In genomic region chr11:60951611-60951908, GRCh38 we compare ENCODE assay signal across 9 cellular contexts. TPM values are rescaled to one million over a fixed set of nuclear protein-coding genes. Genes with fewer than 3 reads are reported as not detected.
DNase-seq lines count a peak whose midpoint lies in the region; ATAC-seq and TF ChIP-seq lines count a peak whose summit lies in the region.
"Had no signal": no experiment of that assay in that cellular context is flagged by ENCODE, and none has a peak within 500 bp of the region (broad histone marks: within the 10 kb centered on the region; RNA-seq: fewer than 3 reads in every experiment).

No MANE protein-coding gene starts in this region.

- H3F3A ChIP-seq in GM23338 (replicated peaks; ENCODE audit: low read depth), result peaks cover 8% of the 10 kb centered on the region

- peak; percentile 41 for ATAC-seq in GM23338

- H3K27me3 ChIP-seq in GM23338 (ENCODE audit: insufficient read depth) (peaks cover 30% of the 10 kb centered on the region), iPS-18a (ENCODE audit: control insufficient read depth, insufficient read depth, low read length) (peaks cover 23% of the 10 kb centered on the region), skeletal muscle satellite cell (ENCODE audit: control insufficient read depth, insufficient read depth, low read length) (peaks cover 4% of the 10 kb centered on the region)

- peaks cover 40% of the 10 kb centered on the region for H3K4me1 Mint-ChIP-seq in GM23338
- H3K4me1 Mint-ChIP-seq in activated naive CD8-positive, alpha-beta T cell (ENCODE audit: low read depth), result peaks cover 32% of the 10 kb centered on the region

- no peaks in the 10 kb centered on the region for H3K36me3 Mint-ChIP-seq in GM23338 (ENCODE audit: low read depth)
- no peaks in the 10 kb centered on the region for H3K36me3 Mint-ChIP-seq in activated naive CD8-positive, alpha-beta T cell

- H3K27me3 Mint-ChIP-seq in GM23338 (ENCODE audit: insufficient read depth, low read depth, poor library complexity), result peaks cover 28% of the 10 kb centered on the region
- H3K27me3 Mint-ChIP-seq in activated naive CD8-positive, alpha-beta T cell, result no peaks in the 10 kb centered on the region

- TF ChIP-seq CTCF in GM23338 (conservative IDR thresholded peaks at IDR 0.05; ENCODE audit: low read depth in 2 of 2), result no peak

- intact Hi-C loops in posterior cingulate gyrus (cut with DNase I), result no loop called here

- no peaks in the 10 kb centered on the region for H4K20me1 ChIP-seq in GM23338 (replicated peaks; ENCODE audit: insufficient read depth)

- H3K27ac Mint-ChIP-seq in GM23338, result no peak overlapping the region
- peak overlapping the region; percentile 92 for H3K27ac Mint-ChIP-seq in activated naive CD8-positive, alpha-beta T cell

- H3K9me2 ChIP-seq in GM23338 (ENCODE audit: insufficient read depth), result no peaks in the 10 kb centered on the region

- peaks cover 6% of the 10 kb centered on the region; the same call in 1 of the 2 replicates for H3K79me2 ChIP-seq in GM23338 (replicated peaks; ENCODE audit: insufficient read depth)

- DNase-seq in GM23338 (ENCODE audit: low spot score), result peak; percentile 72
- DNase-seq in stimulated activated naive CD4-positive, alpha-beta T cell treated with Interleukin-2 at 50 U/mL for 16 hours (lab: John Stamatoyannopoulos, UW), result no peak
- no peak for DNase-seq in posterior cingulate gyrus
- DNase-seq in NK-92 (lab: John Stamatoyannopoulos, UW; ENCODE audit: unreplicated experiment), result no peak
- DNase-seq in NCI-H187 treated with DMSO at 0.1 percent for 48 hours (lab: John Stamatoyannopoulos, UW), result no peak
- DNase-seq: NCI-H2081 treated with DMSO at 0.1 percent for 48 hours had no signal

- peak overlapping the region; percentile 90 for H3K4me2 ChIP-seq in GM23338
- peak overlapping the region; percentile 89 for H3K4me2 ChIP-seq in skeletal muscle satellite cell (ENCODE audit: low read length)

- H3K27ac ChIP-seq in GM23338 (ENCODE audit: low read depth) (0 out of 2 replicates have a peak overlapping the region, but pooled peaks have one; percentile 30), iPS-18a (ENCODE audit: low read length) (no peak overlapping the region)

- H3K36me3 ChIP-seq in GM23338 (ENCODE audit: insufficient read depth) (no peaks in the 10 kb centered on the region), iPS-18a (ENCODE audit: control insufficient read depth, low read depth, low read length) (no peaks in the 10 kb centered on the region), skeletal muscle satellite cell (ENCODE audit: insufficient read depth, low read length) (no peaks in the 10 kb centered on the region)

- peak overlapping the region; percentile 99 for H2AFZ ChIP-seq in GM23338

- H3K9ac ChIP-seq in iPS-18a (ENCODE audit: low read length) (no peak overlapping the region), skeletal muscle satellite cell (ENCODE audit: low read depth, low read length) (peak overlapping the region; percentile 83)

- peaks cover 29% of the 10 kb centered on the region for H3K4me1 ChIP-seq in GM23338 (ENCODE audit: insufficient read depth)
- H3K4me1 ChIP-seq in iPS-18a (ENCODE audit: control insufficient read depth, low read depth, low read length), result peaks cover 4% of the 10 kb centered on the region
- H3K4me1 ChIP-seq in skeletal muscle satellite cell (ENCODE audit: control insufficient read depth, insufficient read depth, low read length), result peaks cover 12% of the 10 kb centered on the region

- H3K9me3 ChIP-seq in iPS-18a (ENCODE audit: control insufficient read depth, low read depth, low read length) (no peaks in the 10 kb centered on the region), skeletal muscle satellite cell (replicated peaks; ENCODE audit: low read length) (no peaks in the 10 kb centered on the region)

- H3K4me3 ChIP-seq in GM23338 (peak overlapping the region; percentile 68), iPS-18a (ENCODE audit: low read length) (peak overlapping the region; percentile 42), skeletal muscle satellite cell (ENCODE audit: low read length) (peak overlapping the region; percentile 69)

- peak overlapping the region; percentile 67 for H3K4me3 Mint-ChIP-seq in GM23338
- H3K4me3 Mint-ChIP-seq in activated naive CD8-positive, alpha-beta T cell, result peak overlapping the region; percentile 88

- H3K9me3 Mint-ChIP-seq in GM23338, result no peaks in the 10 kb centered on the region
- H3K9me3 Mint-ChIP-seq in activated naive CD8-positive, alpha-beta T cell (ENCODE audit: low read depth), result no peaks in the 10 kb centered on the region

TF ChIP-seq in GM23338, 12 proteins besides CTCF, POLR2A, EP300 and RAD21:
- TF ChIP-seq POLR2AphosphoS5 (IDR thresholded peaks at IDR 0.05; ENCODE audit: low read depth) (peak; percentile 45; the same call in 1 of the 2 replicates), STAT1 (IDR thresholded peaks at IDR 0.05; ENCODE audit: unreplicated experiment) (no peak), ZNF114 (CRISPR knock-in tag; IDR thresholded peaks at IDR 0.05) (no peak)

RNA-seq across cellular contexts. Expression of gene SLC15A3, which starts 0.4 kb away (rescaled TPM):
- total RNA-seq in GM23338 (2014; rRNA removed; shearing (Covaris generic)), result 15.8 and 18.9 TPM in 2 replicates
- 14.2 and 16.7 TPM in 2 replicates for polyA plus RNA-seq in GM23338 (2016; fragmentation: Nextera tagmentation; extraction: Ambion mirVana)
- total RNA-seq in skeletal muscle satellite cell (2012; rRNA removed), result 1.5 and 2.0 TPM in 2 replicates

RNA-seq across cellular contexts. Expression of gene CD6, which starts 19.9 kb away (rescaled TPM):
- total RNA-seq in GM23338 (2014; rRNA removed; shearing (Covaris generic)), result 0.49 and 1.9 TPM in 2 replicates
- not detected in 2 replicates for polyA plus RNA-seq in GM23338 (2016; fragmentation: Nextera tagmentation; extraction: Ambion mirVana)
- not detected in 2 replicates for total RNA-seq in skeletal muscle satellite cell (2012; rRNA removed)

RNA-seq across cellular contexts. Expression of gene TMEM132A, which starts 27.3 kb away (rescaled TPM):
- 51.9 and 96.6 TPM in 2 replicates for total RNA-seq in GM23338 (2014; rRNA removed; shearing (Covaris generic))
- polyA plus RNA-seq in GM23338 (2016; fragmentation: Nextera tagmentation; extraction: Ambion mirVana), result 36.2 and 38.5 TPM in 2 replicates
- 8.4 and 19.7 TPM in 2 replicates for total RNA-seq in skeletal muscle satellite cell (2012; rRNA removed)

RNA-seq across cellular contexts. Expression of gene TMEM109, which starts 37.6 kb away (rescaled TPM):
- 12.1 and 17.7 TPM in 2 replicates for total RNA-seq in GM23338 (2014; rRNA removed; shearing (Covaris generic))
- 17.4 TPM in 2 replicates for polyA plus RNA-seq in GM23338 (2016; fragmentation: Nextera tagmentation; extraction: Ambion mirVana)
- 26.6 and 54.6 TPM in 2 replicates for total RNA-seq in skeletal muscle satellite cell (2012; rRNA removed)

RNA-seq across cellular contexts. Expression of gene PRPF19, which starts 45.2 kb away (rescaled TPM):
- total RNA-seq in GM23338 (2014; rRNA removed; shearing (Covaris generic)), result 134 and 161 TPM in 2 replicates
- polyA plus RNA-seq in GM23338 (2016; fragmentation: Nextera tagmentation; extraction: Ambion mirVana), result 153 and 186 TPM in 2 replicates
- 60.1 and 74.9 TPM in 2 replicates for total RNA-seq in skeletal muscle satellite cell (2012; rRNA removed)
